21 cellular contexts compared by ENCODE assay signal in the genomic region with DNA sequence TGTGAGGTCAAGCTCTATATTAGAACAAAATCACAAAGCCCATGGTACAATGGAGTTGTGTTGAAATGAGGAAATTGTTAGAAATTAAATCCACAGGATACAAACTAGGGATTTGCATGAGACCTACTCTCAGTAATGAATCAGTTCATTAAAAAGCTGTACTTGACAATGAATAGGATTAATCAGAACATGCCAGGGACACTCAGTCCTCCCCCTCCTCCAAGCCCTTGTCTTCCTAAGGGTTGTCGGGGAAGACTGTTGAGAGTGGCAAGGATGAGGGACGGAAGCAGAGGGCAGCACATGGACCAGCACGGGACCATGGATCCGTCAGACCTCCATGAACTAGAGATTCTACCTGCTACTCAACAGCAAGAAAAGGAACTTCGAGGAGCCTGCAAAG. TPM values are rescaled to one million over a fixed set of nuclear protein-coding genes. Genes with fewer than 3 reads are reported as not detected.
DNase-seq lines count a peak whose midpoint lies in the region; FAIRE-seq and TF ChIP-seq lines count a peak whose summit lies in the region.
"Had no signal": no experiment of that assay in that cellular context is flagged by ENCODE, and none has a peak within 500 bp of the region (broad histone marks: within the 10 kb centered on the region; RNA-seq: fewer than 3 reads in every experiment).

No MANE protein-coding gene starts in this region.

- H3K27me3 Mint-ChIP-seq in MCF 10A (ENCODE audit: insufficient read depth, unreplicated experiment) (no peaks in the 10 kb centered on the region), brain (no peaks in the 10 kb centered on the region), immature natural killer cell (ENCODE audit: low read depth in 3 of 3) (peaks cover 2 to 4% (median 2%) of the 10 kb centered on the region in 3 donors)

- DNase-seq in mammary epithelial cell (no peak), MCF 10A (ENCODE audit: unreplicated experiment) (no peak), NCI-H82 treated with DMSO at 0.1 percent for 48 hours (lab: John Stamatoyannopoulos, UW; ENCODE audit: unreplicated experiment) (peak; percentile 27), midbrain (lab: John Stamatoyannopoulos, UW) (peak; percentile 5), immature natural killer cell (no peak), small intestine (no peak), NCI-H2081 treated with DMSO at 0.1 percent for 48 hours (lab: John Stamatoyannopoulos, UW) (no peak)
- DNase-seq: Caco-2; DMS53; GOT3; KBM-7; NCI-H1436 treated with DMSO at 0.1 percent for 48 hours; NCI-H2029; NCI-H2171 treated with DMSO at 0.1 percent for 48 hours; NCI-H446; NCI-H526 treated with DMSO at 0.1 percent for 48 hours; NK-92 treated with Interleukin-12 subunit alpha and Interleukin-12 subunit beta, amount 100 ng/mL, for 24 hours; SIG-M5 had no signal

- no peak overlapping the region for H3K9ac ChIP-seq in mammary epithelial cell (ENCODE audit: insufficient read depth, low read length)

- H3K27ac Mint-ChIP-seq in MCF 10A (ENCODE audit: low read depth, unreplicated experiment) = no peak overlapping the region
- H3K27ac Mint-ChIP-seq in brain = peak overlapping the region in 4 of 5 experiments; percentile 57 to 77 (median 60)
- H3K27ac Mint-ChIP-seq in immature natural killer cell = no peak overlapping the region
- H3K27ac Mint-ChIP-seq: B cell had no signal

- no peaks in the 10 kb centered on the region for H3K27me3 ChIP-seq in mammary epithelial cell (ENCODE audit: insufficient read depth, low read length)
- no peaks in the 10 kb centered on the region for H3K27me3 ChIP-seq in small intestine (ENCODE audit: control insufficient read depth in 2 of 2, insufficient read depth in 2 of 2, low read length in 2 of 2)

- no peaks in the 10 kb centered on the region for H3K36me3 ChIP-seq in mammary epithelial cell (ENCODE audit: insufficient read depth, low read length)
- H3K36me3 ChIP-seq in small intestine (ENCODE audit: control insufficient read depth in 2 of 2, insufficient read depth in 2 of 2, low read length in 2 of 2) = no peaks in the 10 kb centered on the region

- no peak overlapping the region for H2AFZ ChIP-seq in mammary epithelial cell (ENCODE audit: low read depth, low read length)

- H3K4me3 ChIP-seq in mammary epithelial cell (replicated peaks in 1 of 3; ENCODE audit: insufficient read depth in 1 of 3, low read depth in 2 of 3, low read length in 3 of 3) (no peak overlapping the region), small intestine (ENCODE audit: low read depth in 1 of 2, low read length in 2 of 2) (no peak overlapping the region)

- H3K4me3 Mint-ChIP-seq in MCF 10A (ENCODE audit: unreplicated experiment) (no peak overlapping the region), brain (peak overlapping the region in 1 of 5 experiments; percentile 36), immature natural killer cell (no peak overlapping the region)
- H3K4me3 Mint-ChIP-seq: B cell had no signal

- FAIRE-seq in small intestine (lab: Jason Lieb, UNC) = no peak

- dilution Hi-C loops in mammary epithelial cell (cut with HindIII; ENCODE audit: low sequenced_read_pairs) = no loop called here

- POLR2A ChIA-PET in MCF 10A (lab: Yijun Ruan, JAX) = interaction anchor here (0.6 to 1.6 kb wide), 6 partner anchors 25 to 156 kb away, joined by 3 to 4 read pairs (median 3); no protein-coding TSS in a partner anchor

- no TSS peak for BruUV-seq in mammary epithelial cell (replicated peaks; lab: Mats Ljungman, UMichigan)
- BruUV-seq in MCF 10A (replicated peaks; lab: Mats Ljungman, UMichigan) = no TSS peak

- WGBS in mammary epithelial cell (ENCODE audit: low coverage, missing lambda C conversion rate) = 93% methylated on average over 4 of the region's 5 CpGs
- WGBS in small intestine, 3 donors = 92 to 93% (median 92%) methylated on average over 5 of the region's 5 CpGs

- H3K9me3 Mint-ChIP-seq in MCF 10A (ENCODE audit: unreplicated experiment) (no peaks in the 10 kb centered on the region), brain (peaks cover 0 to 1% (median 0%) of the 10 kb centered on the region in 5 experiments), immature natural killer cell (no peaks in the 10 kb centered on the region)

- H3K4me1 Mint-ChIP-seq in MCF 10A (ENCODE audit: insufficient read depth, unreplicated experiment) (peaks cover 75% of the 10 kb centered on the region), brain (peaks cover 78% of the 10 kb centered on the region), immature natural killer cell (peaks cover 18 to 26% of the 10 kb centered on the region in 2 donors)

- H3K4me1 ChIP-seq in mammary epithelial cell (ENCODE audit: insufficient read depth, low read length) (peaks cover 68% of the 10 kb centered on the region), small intestine (ENCODE audit: control insufficient read depth in 2 of 2, insufficient read depth in 1 of 2, low read depth in 1 of 2, low read length in 1 of 2) (peaks cover 5 to 17% of the 10 kb centered on the region in 2 donors)

- TF ChIP-seq CTCF in mammary epithelial cell (conservative IDR thresholded peaks at IDR 0.05 in 1 of 2, IDR thresholded peaks at IDR 0.05 in 1 of 2; ENCODE audit: extremely low read depth in 1 of 2, insufficient read depth in 1 of 2, low read depth in 1 of 2, low read length in 2 of 2) (no peak), MCF 10A (IDR thresholded peaks at IDR 0.05; ENCODE audit: unreplicated experiment) (no peak), brain (conservative IDR thresholded peaks at IDR 0.05) (no peak)

- H3K36me3 Mint-ChIP-seq in MCF 10A (ENCODE audit: insufficient read depth, unreplicated experiment) (peaks cover 5% of the 10 kb centered on the region), brain (peaks cover 6% of the 10 kb centered on the region), immature natural killer cell (no peaks in the 10 kb centered on the region)

- H4K20me1 ChIP-seq in mammary epithelial cell (ENCODE audit: insufficient read depth, low read length) = no peaks in the 10 kb centered on the region

- H3K27ac ChIP-seq in mammary epithelial cell (ENCODE audit: insufficient read depth, low read depth, low read length) (peak overlapping the region; percentile 7), small intestine (ENCODE audit: low read depth in 1 of 2, low read length in 1 of 2) (no peak overlapping the region)
- H3K27ac ChIP-seq: 22Rv1 had no signal

- CTCF ChIA-PET in mammary epithelial cell (lab: Charles Lee; ENCODE audit: low non-redundant PET) = no interaction called here
- CTCF ChIA-PET in MCF 10A (lab: Yijun Ruan, JAX) = interaction anchor here (0.6 to 0.7 kb wide), 3 partner anchors 22 to 103 kb away, joined by 3 read pairs; no protein-coding TSS in a partner anchor

- H3K9me3 ChIP-seq in mammary epithelial cell (replicated peaks; ENCODE audit: insufficient read depth, low read length) = no peaks in the 10 kb centered on the region
- H3K9me3 ChIP-seq in small intestine (ENCODE audit: control insufficient read depth, low read depth) = no peaks in the 10 kb centered on the region
- H3K9me3 ChIP-seq: Caco-2 had no signal

- H3K4me2 ChIP-seq in mammary epithelial cell (ENCODE audit: insufficient read depth, low read depth, low read length) = peak overlapping the region; percentile 12

- in situ Hi-C loops in mammary epithelial cell (cut with MboI; ENCODE audit: low sequenced_read_pairs in 2 of 2) = no loop called here

- peaks cover 86% of the 10 kb centered on the region for H3K79me2 ChIP-seq in mammary epithelial cell (ENCODE audit: insufficient read depth, low read length)

- intact Hi-C loops in mammary epithelial cell (cut with micrococcal nuclease) (no loop called here), MCF 10A (cut with micrococcal nuclease) (no loop called here)

RNA-seq across cellular contexts. Expression of a gene that starts 39.8 kb away (rescaled TPM):
- total RNA-seq in mammary epithelial cell (10 to 100 TPM; 14.7 to 60.6 TPM), MCF 10A (2022) (38.1 and 38.6 TPM in 2 replicates)
- polyA plus RNA-seq in mammary epithelial cell (40.5 TPM), brain (ENCODE audit: insufficient read depth, low read depth, low replicate concordance) (20.3 TPM), immature natural killer cell (1 to 10 TPM in 1 of 3 donors, under 1 TPM in 1, not detected in 1; 0.67 to 1.4 TPM), small intestine (10 to 100 TPM; 10.7 to 23.5 (median 14.8) TPM)
- 89.9 TPM for polyA minus RNA-seq in mammary epithelial cell

Comparison
In these comparisons a context has a peak if more than half of its experiments do, and no peak if none do; other contexts are left out.
1. DNase-seq: peak in NCI-H82 treated with DMSO at 0.1 percent for 48 hours (single experiment) and midbrain (single experiment); none in mammary epithelial cell (single experiment), MCF 10A (single experiment), immature natural killer cell (0 of 3), small intestine (single experiment) and NCI-H2081 treated with DMSO at 0.1 percent for 48 hours (single experiment).
2. H3K27ac Mint-ChIP-seq: peak in brain (4 of 5); none in MCF 10A (single experiment) and immature natural killer cell (0 of 6).